In the genomic region with DNA sequence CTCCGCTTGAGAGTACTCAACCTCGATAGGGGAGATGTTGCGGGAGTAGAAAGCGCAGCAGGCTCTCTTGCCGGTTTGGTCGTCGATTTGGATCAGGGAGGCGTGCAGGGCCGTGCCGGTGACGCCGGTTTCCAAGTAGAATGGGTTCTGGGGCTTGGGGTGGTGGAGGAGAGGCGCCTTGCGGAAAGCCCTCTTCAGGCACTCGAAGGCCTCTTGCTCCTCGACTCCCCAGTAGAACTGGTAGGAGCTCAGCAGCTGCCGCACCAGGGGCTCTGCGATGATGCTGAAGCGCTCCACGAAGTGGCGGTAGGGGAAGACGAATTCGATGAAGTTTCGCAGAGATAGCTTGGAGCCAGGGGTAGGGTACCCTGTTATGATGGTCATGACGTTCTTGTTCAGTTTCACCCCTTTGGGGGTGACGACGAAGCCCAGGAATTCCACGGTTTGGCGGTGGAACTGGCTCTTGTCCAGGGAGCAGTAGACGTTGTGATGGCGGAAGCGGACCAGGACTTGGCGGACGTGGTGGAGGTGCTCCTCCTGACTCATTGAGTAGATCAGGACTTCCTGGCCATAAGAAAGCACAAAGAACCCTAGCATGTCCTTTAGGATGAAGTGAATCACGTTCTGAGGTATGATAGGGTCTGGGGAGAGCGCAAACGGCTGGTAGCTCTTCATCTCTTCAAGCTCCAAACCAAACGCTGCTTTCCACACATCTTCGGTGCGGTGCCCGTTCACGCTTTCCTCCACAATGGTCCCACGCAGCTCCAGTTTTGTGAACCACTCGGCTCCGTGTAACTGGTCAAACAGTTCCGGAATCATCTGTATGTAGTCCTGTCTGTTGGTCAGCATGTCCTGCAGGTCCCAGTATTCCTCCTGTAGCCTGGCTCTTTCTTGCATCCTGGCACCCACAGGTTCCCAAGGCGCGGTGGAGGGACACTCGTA, we compare ENCODE assay signal across 23 cellular contexts. TPM values are rescaled to one million over a fixed set of nuclear protein-coding genes. Genes with fewer than 3 reads are reported as not detected.
A peak's percentile ranks its signal among the peaks of the same experiment; 100 is the strongest.
DNase-seq lines count a peak whose midpoint lies in the region; ATAC-seq and TF ChIP-seq lines count a peak whose summit lies in the region.
"Had no signal": no experiment of that assay in that cellular context is flagged by ENCODE, and none has a peak within 500 bp of the region (broad histone marks: within the 10 kb centered on the region; RNA-seq: fewer than 3 reads in every experiment).

No MANE protein-coding gene starts in this region.

- intact Hi-C loops in CD14-positive monocyte (cut with micrococcal nuclease) = no loop called here
- intact Hi-C loops in right cardiac atrium (cut with DNase I) = no loop called here
- intact Hi-C loops in posterior vena cava (cut with DNase I) = no loop called here
- intact Hi-C loops in activated T-helper 2 cell treated with anti-CD3 and anti-CD28 coated beads, Interferon-gamma antibody, Interleukin-2, Interleukin-4, amounts not matched to agents 10 μg/mL and 5 μg/mL and 100 μg/mL, durations not matched to agents 14 hours and 24 hours and 36 hours (cut with micrococcal nuclease) = no loop called here

- H3K27ac ChIP-seq in RWPE2 (ENCODE audit: poor library complexity, severe bottlenecking) = no peak overlapping the region
- no peak overlapping the region for H3K27ac ChIP-seq in right cardiac atrium (ENCODE audit: low read length)
- H3K27ac ChIP-seq in tibial nerve = no peak overlapping the region
- H3K27ac ChIP-seq in mesenchymal stem cell (ENCODE audit: low read length, poor library complexity, severe bottlenecking) = no peak overlapping the region

- no peak overlapping the region for H2BK120ac ChIP-seq in mesenchymal stem cell (ENCODE audit: low read depth, low read length)

- H3K4me1 ChIP-seq in RWPE2 (ENCODE audit: insufficient read depth, poor library complexity, severe bottlenecking) = no peaks in the 10 kb centered on the region
- H3K4me1 ChIP-seq in right cardiac atrium (ENCODE audit: control insufficient read depth, insufficient read depth, low read length) = no peaks in the 10 kb centered on the region
- H3K4me1 ChIP-seq in tibial nerve = no peaks in the 10 kb centered on the region
- no peaks in the 10 kb centered on the region for H3K4me1 ChIP-seq in mesenchymal stem cell (ENCODE audit: control insufficient read depth, insufficient read depth, low read depth, low read length)
- H3K4me1 ChIP-seq: Caco-2 had no signal

- ATAC-seq in RWPE2 (ENCODE audit: low read depth) = no peak
- no peak for ATAC-seq in right cardiac atrium
- ATAC-seq: GM12878 had no signal

- peaks cover 13 to 36% (median 21%) of the 10 kb centered on the region in 7 donors for H3K9me3 Mint-ChIP-seq in CD14-positive monocyte
- no peaks in the 10 kb centered on the region for H3K9me3 Mint-ChIP-seq in activated T-helper 2 cell treated with anti-CD3 and anti-CD28 coated beads, Interferon-gamma antibody, Interleukin-2, Interleukin-4, amounts not matched to agents 10 μg/mL and 5 μg/mL and 100 μg/mL, durations not matched to agents 14 hours and 24 hours and 36 hours

- H3K36me3 ChIP-seq in RWPE2 (ENCODE audit: low read depth) (peaks cover 5% of the 10 kb centered on the region; the same call in 1 of the 2 replicates), tibial nerve (peaks cover 0 to 27% (median 0%) of the 10 kb centered on the region in 3 donors), mesenchymal stem cell (ENCODE audit: control insufficient read depth in 1 of 2, insufficient read depth in 2 of 2, low read depth in 1 of 2, low read length in 2 of 2) (peaks cover 0 to 71% of the 10 kb centered on the region in 2 experiments)

- H3K23ac ChIP-seq in mesenchymal stem cell (ENCODE audit: low read length in 2 of 2) = no peak overlapping the region

- H2AK5ac ChIP-seq in mesenchymal stem cell (ENCODE audit: low read length, severe bottlenecking) = no peak overlapping the region

- H3K4me2 ChIP-seq in mesenchymal stem cell (ENCODE audit: low read length, poor library complexity, severe bottlenecking) = no peak overlapping the region

- WGBS in right cardiac atrium = 95% methylated on average over 49 of the region's 49 CpGs
- 94 to 95% methylated on average over 48 to 49 of the region's 49 CpGs for WGBS in tibial nerve, 2 donors
- 94% methylated on average over 49 of the region's 49 CpGs for WGBS in mesenchymal stem cell

- no peak overlapping the region for H3K9ac ChIP-seq in mesenchymal stem cell (ENCODE audit: low read length)

- no peak overlapping the region for H3K4ac ChIP-seq in mesenchymal stem cell (ENCODE audit: low read depth in 1 of 2, low read length in 2 of 2)

- H4K91ac ChIP-seq in mesenchymal stem cell (ENCODE audit: low read length) = no peak overlapping the region

- TF ChIP-seq POLR2A in tibial nerve (IDR thresholded peaks at IDR 0.05) = no peak

- H2BK12ac ChIP-seq in mesenchymal stem cell (ENCODE audit: low read length in 2 of 2) = no peak overlapping the region

- no peak overlapping the region for H4K8ac ChIP-seq in mesenchymal stem cell (ENCODE audit: low read length)

- no peak overlapping the region for H2BK15ac ChIP-seq in mesenchymal stem cell (ENCODE audit: low read depth, poor library complexity, severe bottlenecking)

- no peaks in the 10 kb centered on the region for H3K36me3 Mint-ChIP-seq in CD14-positive monocyte
- no peaks in the 10 kb centered on the region for H3K36me3 Mint-ChIP-seq in activated T-helper 2 cell treated with anti-CD3 and anti-CD28 coated beads, Interferon-gamma antibody, Interleukin-2, Interleukin-4, amounts not matched to agents 10 μg/mL and 5 μg/mL and 100 μg/mL, durations not matched to agents 14 hours and 24 hours and 36 hours (ENCODE audit: low read depth)
- H3K36me3 Mint-ChIP-seq: CD4-positive, alpha-beta memory T cell had no signal

- H3K14ac ChIP-seq in mesenchymal stem cell (ENCODE audit: low read length in 2 of 2) = no peak overlapping the region

- H3K18ac ChIP-seq in mesenchymal stem cell (ENCODE audit: low read depth in 1 of 2, low read length in 2 of 2) = no peak overlapping the region

- H3K4me3 ChIP-seq in RWPE2 (ENCODE audit: severe bottlenecking) (no peak overlapping the region), right cardiac atrium (ENCODE audit: low read length) (no peak overlapping the region), tibial nerve (no peak overlapping the region), mesenchymal stem cell (ENCODE audit: insufficient read depth in 1 of 2, low read depth in 1 of 2, low read length in 2 of 2) (no peak overlapping the region)
- H3K4me3 ChIP-seq: GM12878 had no signal

- TF ChIP-seq EP300 in tibial nerve (IDR thresholded peaks at IDR 0.05) = no peak

- no peaks in the 10 kb centered on the region for H3K79me1 ChIP-seq in mesenchymal stem cell (replicated peaks; ENCODE audit: low read length, poor library complexity, severe bottlenecking)

- no peak overlapping the region for H2AFZ ChIP-seq in mesenchymal stem cell (ENCODE audit: low read depth, low read length)

- no peak overlapping the region for H3K27ac Mint-ChIP-seq in CD14-positive monocyte
- no peak overlapping the region for H3K27ac Mint-ChIP-seq in activated T-helper 2 cell treated with anti-CD3 and anti-CD28 coated beads, Interferon-gamma antibody, Interleukin-2, Interleukin-4, amounts not matched to agents 10 μg/mL and 5 μg/mL and 100 μg/mL, durations not matched to agents 14 hours and 24 hours and 36 hours
- H3K27ac Mint-ChIP-seq: CD4-positive, alpha-beta memory T cell had no signal

- TF ChIP-seq CTCF in CD14-positive monocyte (IDR thresholded peaks at IDR 0.05) = no peak
- no peak for TF ChIP-seq CTCF in RWPE2 (IDR thresholded peaks at IDR 0.05; ENCODE audit: poor library complexity, severe bottlenecking)
- no peak for TF ChIP-seq CTCF in tibial nerve (IDR thresholded peaks at IDR 0.05)

- H3K9me3 ChIP-seq in RWPE2 (ENCODE audit: severe bottlenecking) (no peaks in the 10 kb centered on the region), right cardiac atrium (ENCODE audit: control insufficient read depth, low read length) (no peaks in the 10 kb centered on the region), tibial nerve (peaks cover 0 to 17% (median 0%) of the 10 kb centered on the region in 4 donors), mesenchymal stem cell (ENCODE audit: control insufficient read depth, low read length) (no peaks in the 10 kb centered on the region)
- H3K9me3 ChIP-seq: Caco-2 had no signal

- peak; percentile 26 for DNase-seq in CD14-positive monocyte (ENCODE audit: low spot score)
- peak; percentile 54 for DNase-seq in RWPE2 (ENCODE audit: low spot score)
- peak in 2 of 3 donors; percentile 5 to 23 for DNase-seq in right cardiac atrium
- DNase-seq in posterior vena cava (ENCODE audit: low spot score) = peak; percentile 56
- DNase-seq in activated T-helper 2 cell treated with anti-CD3 and anti-CD28 coated beads, Interferon-gamma antibody, Interleukin-2, Interleukin-4, amounts not matched to agents 10 μg/mL and 5 μg/mL and 100 μg/mL, durations not matched to agents 14 hours and 24 hours and 36 hours (ENCODE audit: low spot score) = no peak
- no peak for DNase-seq in tibial nerve (ENCODE audit: low spot score in 2 of 2)
- DNase-seq in mesenchymal stem cell = no peak
- DNase-seq: Caco-2; CD4-positive, alpha-beta memory T cell; DMS 273 treated with DMSO at 0.1 percent for 48 hours; DND-41; H7; KBM-7; NCI-H1092; NCI-H1436; NCI-H187 treated with DMSO at 0.1 percent for 48 hours; NCI-H2107; NCI-H446 treated with DMSO at 0.1 percent for 48 hours; NCI-H526 treated with DMSO at 0.1 percent for 48 hours; OCI-M1; SHP77 had no signal

- H3K4me3 Mint-ChIP-seq in CD14-positive monocyte = no peak overlapping the region
- H3K4me3 Mint-ChIP-seq in activated T-helper 2 cell treated with anti-CD3 and anti-CD28 coated beads, Interferon-gamma antibody, Interleukin-2, Interleukin-4, amounts not matched to agents 10 μg/mL and 5 μg/mL and 100 μg/mL, durations not matched to agents 14 hours and 24 hours and 36 hours (ENCODE audit: low read depth) = no peak overlapping the region
- H3K4me3 Mint-ChIP-seq: CD4-positive, alpha-beta memory T cell had no signal

- H3K27me3 Mint-ChIP-seq in CD14-positive monocyte (ENCODE audit: low read depth in 3 of 3) = peaks cover 0 to 4% (median 3%) of the 10 kb centered on the region in 3 donors
- H3K27me3 Mint-ChIP-seq in activated T-helper 2 cell treated with anti-CD3 and anti-CD28 coated beads, Interferon-gamma antibody, Interleukin-2, Interleukin-4, amounts not matched to agents 10 μg/mL and 5 μg/mL and 100 μg/mL, durations not matched to agents 14 hours and 24 hours and 36 hours (ENCODE audit: low read depth) = no peaks in the 10 kb centered on the region

- H2BK5ac ChIP-seq in mesenchymal stem cell (ENCODE audit: low read depth, low read length, poor library complexity, severe bottlenecking) = no peak overlapping the region

- H3K27me3 ChIP-seq in RWPE2 (ENCODE audit: insufficient read depth, poor library complexity, severe bottlenecking) = peaks cover 5% of the 10 kb centered on the region
- no peaks in the 10 kb centered on the region for H3K27me3 ChIP-seq in right cardiac atrium (ENCODE audit: control insufficient read depth, insufficient read depth)
- no peaks in the 10 kb centered on the region for H3K27me3 ChIP-seq in tibial nerve
- H3K27me3 ChIP-seq in mesenchymal stem cell (ENCODE audit: control insufficient read depth in 1 of 2, insufficient read depth in 1 of 2, low read length in 2 of 2) = peaks cover 4 to 5% of the 10 kb centered on the region in 2 experiments

- no peaks in the 10 kb centered on the region for H3K4me1 Mint-ChIP-seq in CD14-positive monocyte
- no peaks in the 10 kb centered on the region for H3K4me1 Mint-ChIP-seq in activated T-helper 2 cell treated with anti-CD3 and anti-CD28 coated beads, Interferon-gamma antibody, Interleukin-2, Interleukin-4, amounts not matched to agents 10 μg/mL and 5 μg/mL and 100 μg/mL, durations not matched to agents 14 hours and 24 hours and 36 hours (ENCODE audit: low read depth)
- H3K4me1 Mint-ChIP-seq: CD4-positive, alpha-beta memory T cell had no signal

RNA-seq across cellular contexts. Expression of a gene that starts 21.2 kb away (rescaled TPM):
- polyA plus RNA-seq in CD14-positive monocyte (not detected), right cardiac atrium (0.05 TPM)
- total RNA-seq in right cardiac atrium (not detected), posterior vena cava (not detected), tibial nerve (not detected)
- total RNA-seq in activated T-helper 2 cell treated with anti-CD3 and anti-CD28 coated beads, Interferon-gamma antibody, Interleukin-2, Interleukin-4, amounts not matched to agents 10 μg/mL and 5 μg/mL and 100 μg/mL, durations not matched to agents 14 hours and 24 hours and 36 hours = not detected in 2 replicates
- polyA plus RNA-seq in mesenchymal stem cell (2013, experiment 1 of 2) = 0.07 TPM
- polyA plus RNA-seq in mesenchymal stem cell (2013, experiment 2 of 2) = 0.04 TPM
- total RNA-seq: Caco-2; CD4-positive, alpha-beta memory T cell; GM12878; H7 had no signal
- polyA plus RNA-seq: BJ; CD4-positive, alpha-beta memory T cell; GM12878 had no signal

RNA-seq across cellular contexts. Expression of a gene that starts 56.4 kb away (rescaled TPM):
- not detected for polyA plus RNA-seq in CD14-positive monocyte
- total RNA-seq in right cardiac atrium = 10 to 100 TPM; 10.4 to 35.3 (median 18.3) TPM
- polyA plus RNA-seq in right cardiac atrium = 32.9 TPM
- 10 to 100 TPM; 56.2 to 99.4 TPM for total RNA-seq in posterior vena cava
- total RNA-seq in activated T-helper 2 cell treated with anti-CD3 and anti-CD28 coated beads, Interferon-gamma antibody, Interleukin-2, Interleukin-4, amounts not matched to agents 10 μg/mL and 5 μg/mL and 100 μg/mL, durations not matched to agents 14 hours and 24 hours and 36 hours = not detected in 2 replicates
- 100 to 1,000 TPM; 101 to 177 (median 167) TPM for total RNA-seq in tibial nerve
- polyA plus RNA-seq in mesenchymal stem cell (2013, experiment 1 of 2) = 0.12 TPM
- 0.01 TPM for polyA plus RNA-seq in mesenchymal stem cell (2013, experiment 2 of 2)
- total RNA-seq: Caco-2; CD4-positive, alpha-beta memory T cell had no signal
- polyA plus RNA-seq: CD4-positive, alpha-beta memory T cell had no signal

Comparison
In these comparisons a context has a peak if more than half of its experiments do, and no peak if none do; other contexts are left out.
1. DNase-seq: peak in CD14-positive monocyte (single experiment), RWPE2 (single experiment), right cardiac atrium (2 of 3) and posterior vena cava (single experiment); none in activated T-helper 2 cell treated with anti-CD3 and anti-CD28 coated beads, Interferon-gamma antibody, Interleukin-2, Interleukin-4, amounts not matched to agents 10 μg/mL and 5 μg/mL and 100 μg/mL, durations not matched to agents 14 hours and 24 hours and 36 hours (single experiment), tibial nerve (0 of 2) and mesenchymal stem cell (single experiment).
2. RNA of a gene that starts 56.4 kb away (total RNA-seq): 101 to 177 TPM in tibial nerve, 56.2 to 99.4 TPM in posterior vena cava and 10.4 to 35.3 TPM in right cardiac atrium; not detected in activated T-helper 2 cell treated with anti-CD3 and anti-CD28 coated beads, Interferon-gamma antibody, Interleukin-2, Interleukin-4, amounts not matched to agents 10 μg/mL and 5 μg/mL and 100 μg/mL, durations not matched to agents 14 hours and 24 hours and 36 hours; every median in the first group is over 10 times any median in the second.